ENCODE assay signal across 8 cellular contexts in genomic region chrX:40174594-40175415, GRCh38.
A peak's percentile ranks its signal among the peaks of the same experiment; 100 is the strongest.
DNase-seq lines count a peak whose midpoint lies in the region; ATAC-seq and TF ChIP-seq lines count a peak whose summit lies in the region.

No MANE protein-coding gene starts in this region.

- TF ChIP-seq CTCF in Loucy (conservative IDR thresholded peaks at IDR 0.05; ENCODE audit: low read length): no peak
- TF ChIP-seq CTCF in activated B cell treated with CpG ODN at 0.5 μM for 24 hours (IDR thresholded peaks at IDR 0.05): no peak
- TF ChIP-seq CTCF in epithelial cell of esophagus (IDR thresholded peaks at IDR 0.05; ENCODE audit: insufficient read depth, low read depth, low read length, missing control alignments): no peak
- no peak for TF ChIP-seq CTCF in upper lobe of left lung (IDR thresholded peaks at IDR 0.05)

- H3K4me3 ChIP-seq in Loucy (ENCODE audit: low read length, poor library complexity, severe bottlenecking) (peak overlapping the region; percentile 90), epithelial cell of esophagus (ENCODE audit: low read length) (peak overlapping the region; percentile 53), muscle layer of duodenum (ENCODE audit: low read depth in 1 of 2, low read length in 2 of 2) (peak overlapping the region; percentile 59 to 60), upper lobe of left lung (peak overlapping the region; percentile 13 to 62 (median 56))

- CTCF ChIA-PET in activated B cell treated with CpG ODN at 0.5 μM for 24 hours (lab: Charles Lee): no interaction called here

- H3K4me2 ChIP-seq in Loucy (ENCODE audit: low read depth, low read length, poor library complexity, severe bottlenecking): peak overlapping the region; percentile 96

- TF ChIP-seq EP300 in upper lobe of left lung (IDR thresholded peaks at IDR 0.05): no peak

- H4K20me1 ChIP-seq in Loucy (ENCODE audit: insufficient read depth, low read length, poor library complexity, severe bottlenecking): no peaks in the 10 kb centered on the region

- intact Hi-C loops in activated B cell treated with CpG ODN at 0.5 μM for 24 hours (cut with micrococcal nuclease): loop anchor here (1.0 to 5.0 kb wide), 7 partner anchors 22 to 910 kb away; partner anchors contain the start of gene USP9X

- DNase-seq in NCI-H2171 treated with DMSO at 0.1 percent for 48 hours (lab: John Stamatoyannopoulos, UW) (peak; percentile 68), NCI-H2171 (lab: John Stamatoyannopoulos, UW) (no peak), activated B cell treated with CpG ODN at 0.5 μM for 24 hours (no peak), epithelial cell of esophagus (ENCODE audit: low read depth) (peak; percentile 41), upper lobe of left lung (peak in 1 of 2 donors; percentile 92), H4 (ENCODE audit: low spot score) (no peak)

- H3K27ac ChIP-seq in muscle layer of duodenum (ENCODE audit: low read length): peak overlapping the region; percentile 97
- H3K27ac ChIP-seq in upper lobe of left lung: peak overlapping the region; percentile 94 to 98 (median 97)

- no peaks in the 10 kb centered on the region for H3K27me3 Mint-ChIP-seq in activated B cell treated with CpG ODN at 0.5 μM for 24 hours

- H3K9me3 ChIP-seq in Loucy (ENCODE audit: insufficient read depth, low read depth, low read length) (no peaks in the 10 kb centered on the region), muscle layer of duodenum (ENCODE audit: control insufficient read depth in 1 of 2, low read length in 2 of 2) (no peaks in the 10 kb centered on the region), upper lobe of left lung (peaks cover 0 to 7% (median 0%) of the 10 kb centered on the region in 4 donors)

- H3K4me1 Mint-ChIP-seq in activated B cell treated with CpG ODN at 0.5 μM for 24 hours: peaks cover 61% of the 10 kb centered on the region

- H3K79me2 ChIP-seq in Loucy (ENCODE audit: insufficient read depth, low read length): peaks cover 45% of the 10 kb centered on the region

- peaks cover 4% of the 10 kb centered on the region for H3K36me3 Mint-ChIP-seq in activated B cell treated with CpG ODN at 0.5 μM for 24 hours (ENCODE audit: low read depth)

- peak overlapping the region; percentile 100 for H3K9ac ChIP-seq in Loucy (ENCODE audit: low read depth, low read length, poor library complexity, severe bottlenecking)

- H3K27me3 ChIP-seq in Loucy (ENCODE audit: insufficient read depth, low read length, poor library complexity, severe bottlenecking) (no peaks in the 10 kb centered on the region), muscle layer of duodenum (ENCODE audit: low read depth, low read length) (no peaks in the 10 kb centered on the region), upper lobe of left lung (peaks cover 0 to 36% (median 0%) of the 10 kb centered on the region in 4 donors)

- H3F3A ChIP-seq in Loucy (ENCODE audit: low read depth): peaks cover 7% of the 10 kb centered on the region; the same call in 1 of the 2 replicates

- peak overlapping the region; percentile 88 for H3K4me3 Mint-ChIP-seq in activated B cell treated with CpG ODN at 0.5 μM for 24 hours

- TF ChIP-seq POLR2A in upper lobe of left lung (IDR thresholded peaks at IDR 0.05): no peak

- POLR2A ChIA-PET in activated B cell treated with CpG ODN at 0.5 μM for 24 hours (lab: Charles Lee): interaction anchor here (0.5 to 5.0 kb wide), 8 partner anchors 18 to 170 kb away, joined by 3 to 187 read pairs (median 4); partner anchors contain the start of gene BCOR

- 6 to 7% methylated on average over 7 to 56 of the region's 56 CpGs for WGBS in upper lobe of left lung, 2 donors

- no peaks in the 10 kb centered on the region for H3K9me2 ChIP-seq in Loucy (replicated peaks; ENCODE audit: low read depth, low read length)

- H3K4me1 ChIP-seq in Loucy (ENCODE audit: insufficient read depth, low read length, poor library complexity, severe bottlenecking): peaks cover 40% of the 10 kb centered on the region
- peaks cover 8 to 15% of the 10 kb centered on the region in 2 donors for H3K4me1 ChIP-seq in muscle layer of duodenum (ENCODE audit: control insufficient read depth in 1 of 2, insufficient read depth in 2 of 2, low read length in 2 of 2)
- peaks cover 18 to 64% (median 24%) of the 10 kb centered on the region in 4 donors for H3K4me1 ChIP-seq in upper lobe of left lung

- H3K27ac Mint-ChIP-seq in activated B cell treated with CpG ODN at 0.5 μM for 24 hours: peak overlapping the region; percentile 98

- ATAC-seq in activated B cell treated with CpG ODN at 0.5 μM for 24 hours (ENCODE audit: low read depth) (peak; percentile 4), upper lobe of left lung (ENCODE audit: low FRiP score in 2 of 2) (peak; percentile 1 to 67)

- no peak overlapping the region for H2AFZ ChIP-seq in Loucy (ENCODE audit: low read length)

- H3K36me3 ChIP-seq in Loucy (ENCODE audit: insufficient read depth, low read length): no peaks in the 10 kb centered on the region
- no peaks in the 10 kb centered on the region for H3K36me3 ChIP-seq in muscle layer of duodenum (ENCODE audit: control insufficient read depth in 1 of 2, insufficient read depth in 2 of 2, low read length in 2 of 2)
- H3K36me3 ChIP-seq in upper lobe of left lung: no peaks in the 10 kb centered on the region

- H3K9me3 Mint-ChIP-seq in activated B cell treated with CpG ODN at 0.5 μM for 24 hours: no peaks in the 10 kb centered on the region

Comparison
In these comparisons a context has a peak if more than half of its experiments do, and no peak if none do; other contexts are left out.
1. DNase-seq: peak in NCI-H2171 treated with DMSO at 0.1 percent for 48 hours (single experiment) and epithelial cell of esophagus (single experiment); none in NCI-H2171 (single experiment), activated B cell treated with CpG ODN at 0.5 μM for 24 hours (single experiment) and H4 (single experiment).
2. Peak in every context shown above with its lines, with median percentiles within 50 percentile points of each other: H3K4me3 ChIP-seq.